ENCODE assay signal across 12 cellular contexts in the genomic region with DNA sequence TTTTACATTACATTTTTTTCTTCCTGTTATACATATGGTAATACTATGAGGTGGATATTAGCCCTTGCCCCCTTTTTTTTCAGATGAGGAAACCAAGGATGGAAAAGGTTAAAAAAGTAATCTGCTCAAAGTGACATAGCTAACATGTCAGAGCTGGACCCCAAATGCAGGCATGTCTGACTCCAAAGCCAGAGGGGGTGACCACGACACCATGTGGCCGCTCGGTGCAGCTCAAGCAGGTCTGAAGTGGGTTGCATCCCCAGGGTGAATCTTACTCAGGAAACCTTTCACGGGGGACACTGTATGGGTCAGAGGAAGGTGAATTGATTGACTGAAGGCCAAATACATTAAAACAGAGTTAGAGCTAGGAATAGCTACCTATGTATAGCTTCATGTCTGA. TPM values are rescaled to one million over a fixed set of nuclear protein-coding genes. Genes with fewer than 3 reads are reported as not detected.
A peak's percentile ranks its signal among the peaks of the same experiment; 100 is the strongest.
DNase-seq lines count a peak whose midpoint lies in the region; ATAC-seq and TF ChIP-seq lines count a peak whose summit lies in the region.
"Had no signal": no experiment of that assay in that cellular context is flagged by ENCODE, and none has a peak within 500 bp of the region (broad histone marks: within the 10 kb centered on the region; RNA-seq: fewer than 3 reads in every experiment).

No MANE protein-coding gene starts in this region.

- peaks cover 60% of the 10 kb centered on the region for H3K4me1 Mint-ChIP-seq in activated naive CD4-positive, alpha-beta T cell treated with anti-CD3 and anti-CD28 coated beads for 36 hours (ENCODE audit: low read depth)
- H3K4me1 Mint-ChIP-seq in chondrocyte (ENCODE audit: low read depth) = no peaks in the 10 kb centered on the region
- no peaks in the 10 kb centered on the region for H3K4me1 Mint-ChIP-seq in osteocyte (ENCODE audit: unreplicated experiment)

- H3K27me3 Mint-ChIP-seq in activated naive CD4-positive, alpha-beta T cell treated with anti-CD3 and anti-CD28 coated beads for 36 hours (ENCODE audit: low read depth) = no peaks in the 10 kb centered on the region
- H3K27me3 Mint-ChIP-seq in chondrocyte (ENCODE audit: low read depth) (peaks cover 8% of the 10 kb centered on the region), osteocyte (ENCODE audit: unreplicated experiment) (peaks cover 20% of the 10 kb centered on the region)
- H3K27me3 Mint-ChIP-seq: activated CD4-positive, alpha-beta T cell treated with anti-CD3 and anti-CD28 coated beads, Interleukin-2, amount 10 ng/mL, durations not matched to agents 7 days and 5 days; activated naive CD4-positive, alpha-beta T cell treated with anti-CD3 and anti-CD28 coated beads, Interleukin-2, amount 50 U/mL, for 24 hours had no signal

- no peak overlapping the region for H3K27ac Mint-ChIP-seq in activated naive CD4-positive, alpha-beta T cell treated with anti-CD3 and anti-CD28 coated beads for 36 hours
- H3K27ac Mint-ChIP-seq in chondrocyte (ENCODE audit: unreplicated experiment) (no peak overlapping the region), osteocyte (ENCODE audit: unreplicated experiment) (no peak overlapping the region)
- H3K27ac Mint-ChIP-seq: activated CD4-positive, alpha-beta T cell treated with anti-CD3 and anti-CD28 coated beads, Interleukin-2, amount 10 ng/mL, durations not matched to agents 7 days and 5 days had no signal

- no peaks in the 10 kb centered on the region for H3K36me3 Mint-ChIP-seq in activated naive CD4-positive, alpha-beta T cell treated with anti-CD3 and anti-CD28 coated beads for 36 hours (ENCODE audit: low read depth)
- H3K36me3 Mint-ChIP-seq in chondrocyte (ENCODE audit: low read depth) (no peaks in the 10 kb centered on the region), osteocyte (ENCODE audit: unreplicated experiment) (no peaks in the 10 kb centered on the region)
- H3K36me3 Mint-ChIP-seq: activated naive CD4-positive, alpha-beta T cell treated with anti-CD3 and anti-CD28 coated beads, Interleukin-2, amount 50 U/mL, for 24 hours had no signal

- no peaks in the 10 kb centered on the region for H3K9me3 Mint-ChIP-seq in activated naive CD4-positive, alpha-beta T cell treated with anti-CD3 and anti-CD28 coated beads for 36 hours
- H3K9me3 Mint-ChIP-seq in chondrocyte (ENCODE audit: low read depth) (no peaks in the 10 kb centered on the region), osteocyte (ENCODE audit: unreplicated experiment) (no peaks in the 10 kb centered on the region)
- H3K9me3 Mint-ChIP-seq: activated naive CD4-positive, alpha-beta T cell treated with anti-CD3 and anti-CD28 coated beads, Interleukin-2, amount 50 U/mL, for 24 hours had no signal

- ATAC-seq in HG02885 (IDR thresholded peaks at IDR 0.05; ENCODE audit: poor library complexity, unreplicated experiment) = no peak

- TF ChIP-seq CTCF in LNCAP (IDR thresholded peaks at IDR 0.05) = peak; percentile 23; the same call in 1 of the 2 replicates
- peak; percentile 26 for TF ChIP-seq CTCF in chondrocyte (IDR thresholded peaks at IDR 0.05)
- peak; percentile 13 for TF ChIP-seq CTCF in osteocyte (IDR thresholded peaks at IDR 0.05)

- CTCF ChIA-PET in activated naive CD4-positive, alpha-beta T cell treated with anti-CD3 and anti-CD28 coated beads for 36 hours (lab: Charles Lee) = interaction anchor here (0.6 to 11.3 kb wide), 8 partner anchors 9 to 87 kb away, joined by 3 to 188 read pairs (median 3); no protein-coding TSS in a partner anchor

- DNase-seq in activated naive CD4-positive, alpha-beta T cell treated with anti-CD3 and anti-CD28 coated beads for 36 hours = peak; percentile 23
- no peak for DNase-seq in activated naive CD4-positive, alpha-beta T cell (lab: John Stamatoyannopoulos, UW)
- DNase-seq in chondrocyte (ENCODE audit: low spot score) (no peak), osteocyte (ENCODE audit: extremely low spot score, unreplicated experiment) (no peak), AG20443 (ENCODE audit: low spot score) (no peak)
- DNase-seq in NK-92 treated with Interleukin-12 subunit alpha and Interleukin-12 subunit beta, amount 100 ng/mL, for 24 hours (lab: John Stamatoyannopoulos, UW) = no peak
- DNase-seq: activated CD4-positive, alpha-beta T cell treated with anti-CD3 and anti-CD28 coated beads, Interleukin-2, amount 10 ng/mL, durations not matched to agents 7 days and 5 days; NCI-H2081 treated with DMSO at 0.1 percent for 48 hours; SIG-M5 had no signal

- intact Hi-C loops in activated naive CD4-positive, alpha-beta T cell treated with anti-CD3 and anti-CD28 coated beads for 36 hours (cut with micrococcal nuclease) = no loop called here

- H3K4me3 Mint-ChIP-seq in activated naive CD4-positive, alpha-beta T cell treated with anti-CD3 and anti-CD28 coated beads for 36 hours = no peak overlapping the region
- no peak overlapping the region for H3K4me3 Mint-ChIP-seq in chondrocyte (ENCODE audit: unreplicated experiment)
- H3K4me3 Mint-ChIP-seq in osteocyte (ENCODE audit: unreplicated experiment) = no peak overlapping the region
- H3K4me3 Mint-ChIP-seq: activated CD4-positive, alpha-beta T cell treated with anti-CD3 and anti-CD28 coated beads, Interleukin-2, amount 10 ng/mL, durations not matched to agents 7 days and 5 days; activated naive CD4-positive, alpha-beta T cell treated with anti-CD3 and anti-CD28 coated beads, Interleukin-2, amount 50 U/mL, for 24 hours had no signal

RNA-seq across cellular contexts. Expression of gene CD34, which starts 34.8 kb away (rescaled TPM):
- total RNA-seq in activated naive CD4-positive, alpha-beta T cell treated with anti-CD3 and anti-CD28 coated beads for 36 hours = under 1 TPM; 0.02 TPM
- total RNA-seq in chondrocyte = 0.12 to 0.15 TPM (median 0.13 TPM) in 3 replicates
- not detected in 2 replicates for total RNA-seq in osteocyte
